Comparison of ENCODE assay signal across 20 cellular contexts in the genomic region with DNA sequence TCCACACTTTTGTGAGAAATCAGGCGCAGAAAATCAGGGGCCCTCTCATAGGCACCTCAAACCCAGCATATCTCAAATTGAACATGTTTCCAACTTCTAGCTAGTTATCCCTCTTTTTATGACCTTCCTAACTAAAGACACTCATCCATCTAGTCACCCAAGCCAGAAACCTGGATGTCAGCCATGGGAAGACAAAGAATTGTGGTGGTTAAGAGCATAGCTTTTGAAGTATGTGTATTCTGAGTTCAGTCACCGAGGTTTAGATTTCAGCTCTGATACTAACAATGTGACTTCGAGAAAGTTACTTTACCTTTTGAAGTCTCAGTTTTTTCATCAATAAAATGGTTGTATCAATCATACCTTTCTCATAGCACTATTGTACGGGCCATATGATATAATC.
DNase-seq lines count a peak whose midpoint lies in the region; ATAC-seq and TF ChIP-seq lines count a peak whose summit lies in the region.
"Had no signal": no experiment of that assay in that cellular context is flagged by ENCODE, and none has a peak within 500 bp of the region (broad histone marks: within the 10 kb centered on the region; RNA-seq: fewer than 3 reads in every experiment).

No MANE protein-coding gene starts in this region.

- H3K27ac ChIP-seq in sigmoid colon (no peak overlapping the region), endodermal cell (ENCODE audit: low read depth, low read length) (no peak overlapping the region)
- H3K27ac ChIP-seq: body of pancreas, heart right ventricle, psoas muscle, tibial nerve had no signal

- peaks cover 11% of the 10 kb centered on the region for H3K4me1 Mint-ChIP-seq in endodermal cell

- no peak overlapping the region for H3K4me3 ChIP-seq in HFF-Myc (replicated peaks; ENCODE audit: low read depth, low read length)
- no peak overlapping the region for H3K4me3 ChIP-seq in fibroblast of the aortic adventitia (ENCODE audit: low read depth, low read length)
- H3K4me3 ChIP-seq in sigmoid colon: no peak overlapping the region
- H3K4me3 ChIP-seq in endodermal cell (ENCODE audit: low read length): no peak overlapping the region
- H3K4me3 ChIP-seq: body of pancreas, heart right ventricle, psoas muscle, tibial nerve had no signal

- intact Hi-C loops in sigmoid colon (cut with DNase I): no loop called here

- H3K36me3 Mint-ChIP-seq in endodermal cell (ENCODE audit: low read depth): no peaks in the 10 kb centered on the region

- H3K27ac Mint-ChIP-seq in endodermal cell: no peak overlapping the region
- H3K27ac Mint-ChIP-seq: activated T-helper 1 cell treated with anti-CD3 and anti-CD28 coated beads, Interleukin-12 subunit alpha, Interleukin-12 subunit beta, Interleukin-2, Interleukin-4 antibody, amounts not matched to agents 30 ng/mL and 10 ng/mL and 1 ng/mL, durations not matched to agents 14 hours and 24 hours and 36 hours had no signal

- DNase-seq in AG20443 (ENCODE audit: low spot score): peak; percentile 65
- peak; percentile 21 for DNase-seq in HFF-Myc (ENCODE audit: extremely low read depth, low read depth)
- peak; percentile 14 for DNase-seq in fibroblast of the aortic adventitia (ENCODE audit: low read depth)
- no peak for DNase-seq in sigmoid colon
- no peak for DNase-seq in stimulated activated naive CD4-positive, alpha-beta T cell treated with Interleukin-2 at 50 U/mL for 16 hours (lab: John Stamatoyannopoulos, UW)
- no peak for DNase-seq in activated gamma-delta T cell treated with Interleukin-2 at 50 U/mL for 16 hours
- DNase-seq in endodermal cell: no peak
- DNase-seq: activated CD4-positive, alpha-beta T cell treated with anti-CD3 and anti-CD28 coated beads, Interleukin-2, amount 50 U/mL, for 48 hours; body of pancreas; DND-41; effector CD4-positive, alpha-beta T cell; heart right ventricle; left cardiac atrium; NCI-H1092; NCI-H748 treated with DMSO at 0.1 percent for 48 hours; psoas muscle; SIG-M5 had no signal

- H3K9me3 ChIP-seq in sigmoid colon (no peaks in the 10 kb centered on the region), endodermal cell (ENCODE audit: control insufficient read depth, low read length) (no peaks in the 10 kb centered on the region)
- H3K9me3 ChIP-seq: body of pancreas, heart right ventricle, psoas muscle, tibial nerve had no signal

- no peaks in the 10 kb centered on the region for H3K9me3 Mint-ChIP-seq in endodermal cell
- H3K9me3 Mint-ChIP-seq: activated T-helper 1 cell treated with anti-CD3 and anti-CD28 coated beads, Interleukin-12 subunit alpha, Interleukin-12 subunit beta, Interleukin-2, Interleukin-4 antibody, amounts not matched to agents 30 ng/mL and 10 ng/mL and 1 ng/mL, durations not matched to agents 14 hours and 24 hours and 36 hours had no signal

- H3K36me3 ChIP-seq in sigmoid colon (no peaks in the 10 kb centered on the region), endodermal cell (ENCODE audit: control insufficient read depth, insufficient read depth, low read length) (no peaks in the 10 kb centered on the region)
- H3K36me3 ChIP-seq: heart right ventricle, tibial nerve had no signal

- no peaks in the 10 kb centered on the region for H3K27me3 ChIP-seq in sigmoid colon
- no peaks in the 10 kb centered on the region for H3K27me3 ChIP-seq in endodermal cell (ENCODE audit: control insufficient read depth, insufficient read depth, low read length, poor library complexity, severe bottlenecking)
- H3K27me3 ChIP-seq: body of pancreas, heart right ventricle, tibial nerve had no signal

- H3K27me3 Mint-ChIP-seq in endodermal cell (ENCODE audit: insufficient read depth): no peaks in the 10 kb centered on the region

- peaks cover 0 to 29% (median 13%) of the 10 kb centered on the region in 4 donors for H3K4me1 ChIP-seq in sigmoid colon
- no peaks in the 10 kb centered on the region for H3K4me1 ChIP-seq in endodermal cell (ENCODE audit: control insufficient read depth, insufficient read depth, low read length)
- H3K4me1 ChIP-seq: body of pancreas, heart right ventricle, psoas muscle had no signal

- 86 to 88% methylated on average over 4 of the region's 4 CpGs for WGBS in sigmoid colon, 2 donors
- 82 to 93% methylated on average over 2 to 4 of the region's 4 CpGs for WGBS in endodermal cell (ENCODE audit: insufficient coverage in 1 of 2, insufficient read length in 1 of 2), 2 experiments

- no peak for TF ChIP-seq EP300 in sigmoid colon (IDR thresholded peaks at IDR 0.05)

- peak; percentile 85 for ATAC-seq in SK-N-SH treated with all-trans-retinoic acid at 6 μM for 48 hours
- ATAC-seq: body of pancreas, heart right ventricle, left cardiac atrium, psoas muscle had no signal

- no peak overlapping the region for H3K9ac ChIP-seq in endodermal cell (ENCODE audit: extremely low read depth, low read length, poor library complexity, severe bottlenecking)

- no peak overlapping the region for H3K4me3 Mint-ChIP-seq in endodermal cell
- H3K4me3 Mint-ChIP-seq: activated T-helper 1 cell treated with anti-CD3 and anti-CD28 coated beads, Interleukin-12 subunit alpha, Interleukin-12 subunit beta, Interleukin-2, Interleukin-4 antibody, amounts not matched to agents 30 ng/mL and 10 ng/mL and 1 ng/mL, durations not matched to agents 14 hours and 24 hours and 36 hours had no signal

- TF ChIP-seq POLR2A in sigmoid colon (IDR thresholded peaks at IDR 0.05): no peak

- no peak for TF ChIP-seq CTCF in HFF-Myc (IDR thresholded peaks at IDR 0.05; ENCODE audit: low read depth, low read length, missing control alignments)
- TF ChIP-seq CTCF in fibroblast of the aortic adventitia (IDR thresholded peaks at IDR 0.05; ENCODE audit: insufficient read depth, low read length): no peak
- no peak for TF ChIP-seq CTCF in sigmoid colon (IDR thresholded peaks at IDR 0.05)
- no peak for TF ChIP-seq CTCF in endodermal cell (conservative IDR thresholded peaks at IDR 0.05)

TF ChIP-seq in SK-N-SH treated with all-trans-retinoic acid at 6 μM for 48 hours, 23 proteins besides CTCF, POLR2A, EP300 and RAD21:
- peak; percentile 46; the same call in 1 of the 2 replicates for TF ChIP-seq TOX (CRISPR knock-in tag; IDR thresholded peaks at IDR 0.05; ENCODE audit: borderline replicate concordance)
- 0 out of 2 replicates have a peak, but pooled peaks have one; percentile 21 for TF ChIP-seq ZC3H10 (CRISPR knock-in tag; IDR thresholded peaks at IDR 0.05)
- TF ChIP-seq, protein P1, sequence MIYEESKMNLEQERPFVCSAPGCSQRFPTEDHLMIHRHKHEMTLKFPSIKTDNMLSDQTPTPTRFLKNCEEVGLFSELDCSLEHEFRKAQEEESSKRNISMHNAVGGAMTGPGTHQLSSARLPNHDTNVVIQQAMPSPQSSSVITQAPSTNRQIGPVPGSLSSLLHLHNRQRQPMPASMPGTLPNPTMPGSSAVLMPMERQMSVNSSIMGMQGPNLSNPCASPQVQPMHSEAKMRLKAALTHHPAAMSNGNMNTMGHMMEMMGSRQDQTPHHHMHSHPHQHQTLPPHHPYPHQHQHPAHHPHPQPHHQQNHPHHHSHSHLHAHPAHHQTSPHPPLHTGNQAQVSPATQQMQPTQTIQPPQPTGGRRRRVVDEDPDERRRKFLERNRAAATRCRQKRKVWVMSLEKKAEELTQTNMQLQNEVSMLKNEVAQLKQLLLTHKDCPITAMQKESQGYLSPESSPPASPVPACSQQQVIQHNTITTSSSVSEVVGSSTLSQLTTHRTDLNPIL (CRISPR knock-in tag; IDR thresholded peaks at IDR 0.05; ENCODE audit: low read depth): no peak
- no peak for TF ChIP-seq ZNF565 (CRISPR knock-in tag; conservative IDR thresholded peaks at IDR 0.05; ENCODE audit: low read depth)
TF ChIP-seq in SK-N-SH treated with all-trans-retinoic acid at 6 μM for 48 hours: peak in this region for 2.

Comparison
In these comparisons a context has a peak if more than half of its experiments do, and no peak if none do; other contexts are left out.
1. DNase-seq: peak in AG20443 (single experiment), HFF-Myc (single experiment) and fibroblast of the aortic adventitia (single experiment); none in sigmoid colon (single experiment), stimulated activated naive CD4-positive, alpha-beta T cell treated with Interleukin-2 at 50 U/mL for 16 hours (single experiment), activated gamma-delta T cell treated with Interleukin-2 at 50 U/mL for 16 hours (single experiment) and endodermal cell (single experiment).